In the genomic region with DNA sequence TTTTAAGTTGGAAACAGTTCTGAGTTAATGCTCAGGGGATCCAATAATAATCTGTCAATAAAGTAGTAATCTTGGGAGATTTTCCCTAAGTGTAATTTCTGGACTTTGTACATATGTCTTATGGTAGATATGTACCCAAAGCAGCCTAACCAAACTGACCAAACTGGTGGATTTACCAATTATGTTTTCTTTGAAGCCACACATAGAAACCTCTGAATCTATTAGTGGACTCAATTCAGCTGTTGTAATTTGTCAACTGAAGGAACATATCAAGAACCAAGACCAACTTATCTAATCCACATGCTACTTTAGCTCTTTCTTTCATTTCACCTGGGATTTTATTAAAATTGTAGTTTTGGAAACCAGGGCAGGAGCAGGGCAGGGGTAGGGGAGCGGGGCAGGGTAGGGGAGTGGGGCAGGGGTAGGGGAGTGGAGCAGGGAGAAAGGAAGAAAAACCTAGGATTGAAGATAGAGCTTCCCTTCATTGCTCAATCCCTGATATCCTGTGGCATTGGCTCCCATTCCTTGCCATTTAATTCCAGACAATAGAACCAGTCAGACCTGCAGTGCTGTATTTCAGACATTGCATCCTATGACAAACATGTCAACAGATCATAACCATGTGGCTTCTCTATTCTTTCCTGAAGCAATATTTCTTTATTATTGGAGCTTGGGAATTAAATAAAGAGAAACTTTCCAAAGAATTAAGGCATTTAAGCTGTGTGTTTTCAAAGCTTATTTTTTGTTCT, we compare ENCODE assay signal across 12 cellular contexts.
DNase-seq lines count a peak whose midpoint lies in the region; ATAC-seq and TF ChIP-seq lines count a peak whose summit lies in the region.
"Had no signal": no experiment of that assay in that cellular context is flagged by ENCODE, and none has a peak within 500 bp of the region (broad histone marks: within the 10 kb centered on the region; RNA-seq: fewer than 3 reads in every experiment).

No MANE protein-coding gene starts in this region.

- H3K36me3 ChIP-seq in right atrium auricular region (no peaks in the 10 kb centered on the region), left ventricle myocardium inferior (no peaks in the 10 kb centered on the region)
- H3K36me3 ChIP-seq: vagina had no signal

- intact Hi-C loops in left ventricle myocardium inferior (cut with micrococcal nuclease) = loop anchor here (5.0 kb wide), 1 partner anchor 134 kb away; no protein-coding TSS in a partner anchor

- H3K9me3 ChIP-seq in right atrium auricular region (no peaks in the 10 kb centered on the region), left ventricle myocardium inferior (replicated peaks) (no peaks in the 10 kb centered on the region)
- H3K9me3 ChIP-seq: vagina had no signal

- ATAC-seq in esophagus mucosa = peak; percentile 87
- ATAC-seq: T-cell had no signal

- peak overlapping the region; percentile 14 to 59 for H3K27ac ChIP-seq in right atrium auricular region
- H3K27ac ChIP-seq in left ventricle myocardium inferior (replicated peaks) = no peak overlapping the region
- H3K27ac ChIP-seq: vagina had no signal

- no peaks in the 10 kb centered on the region for H3K27me3 ChIP-seq in right atrium auricular region
- no peaks in the 10 kb centered on the region for H3K27me3 ChIP-seq in left ventricle myocardium inferior (ENCODE audit: low read depth)
- H3K27me3 ChIP-seq: vagina had no signal

- no peak for TF ChIP-seq CTCF in right atrium auricular region (IDR thresholded peaks at IDR 0.05)
- TF ChIP-seq CTCF in left ventricle myocardium inferior (IDR thresholded peaks at IDR 0.05; ENCODE audit: borderline replicate concordance) = no peak

- no peaks in the 10 kb centered on the region for H3K4me1 ChIP-seq in right atrium auricular region
- no peaks in the 10 kb centered on the region for H3K4me1 ChIP-seq in left ventricle myocardium inferior
- H3K4me1 ChIP-seq: vagina had no signal

- DNase-seq in right atrium auricular region (ENCODE audit: low spot score) (no peak), left ventricle myocardium inferior (no peak), HuH-7 (ENCODE audit: low spot score) (peak; percentile 33), NOMO-1 treated with DMSO at 0.1 percent for 48 hours (lab: John Stamatoyannopoulos, UW; ENCODE audit: unreplicated experiment) (no peak), AML-193 (lab: John Stamatoyannopoulos, UW) (no peak), NCI-H524 treated with DMSO at 0.1 percent for 48 hours (lab: John Stamatoyannopoulos, UW) (no peak), cerebellum (ENCODE audit: low spot score) (no peak)
- DNase-seq: cerebellar nuclear complex, H7, T-cell had no signal

- H3K4me3 ChIP-seq in right atrium auricular region = no peak overlapping the region
- H3K4me3 ChIP-seq in left ventricle myocardium inferior = no peak overlapping the region
- H3K4me3 ChIP-seq: vagina had no signal
